ENCODE assay signal across 8 cellular contexts in the genomic region with DNA sequence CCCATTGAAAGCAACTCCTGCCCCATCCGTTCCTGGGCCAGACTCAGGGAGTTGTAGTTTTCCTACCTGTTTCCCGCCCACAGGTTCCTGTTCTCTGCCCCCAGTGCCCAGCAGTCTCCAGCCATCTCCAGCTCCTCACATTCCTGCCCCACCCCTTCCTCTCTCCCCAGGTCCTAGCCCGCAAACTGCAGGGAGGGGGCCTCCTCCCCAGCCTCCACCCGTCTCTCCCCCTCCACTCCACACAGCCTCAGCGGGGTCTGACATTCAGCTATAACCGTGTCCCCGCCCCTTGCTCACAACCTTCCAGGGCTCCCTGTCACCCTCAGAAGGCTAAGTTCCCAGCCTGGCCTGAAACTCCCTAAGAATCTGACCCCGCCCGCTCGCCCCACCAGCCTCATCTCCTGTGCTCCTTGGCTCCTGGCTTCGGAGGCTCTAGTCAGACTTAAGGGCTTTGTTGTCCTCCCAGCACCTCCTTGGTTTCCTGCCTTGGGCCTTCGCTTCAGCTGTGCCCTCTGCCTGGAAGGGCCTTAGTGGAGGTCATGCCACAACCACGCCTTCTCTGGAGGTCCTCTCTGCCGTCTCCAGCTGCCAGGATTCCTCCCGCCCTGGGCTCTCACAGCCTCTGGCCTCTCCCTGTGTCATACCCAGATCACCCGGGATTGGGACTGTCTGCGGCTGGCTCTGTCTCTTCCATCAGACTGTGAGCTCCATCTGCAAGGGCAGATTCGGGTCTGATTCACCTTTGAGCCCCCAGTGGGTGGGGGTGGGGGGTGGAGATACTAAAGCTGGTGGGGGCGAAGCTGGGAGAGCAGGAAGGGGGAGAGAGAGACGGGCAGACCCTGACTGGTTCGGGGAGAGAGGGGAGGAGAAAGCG. TPM values are rescaled to one million over a fixed set of nuclear protein-coding genes. Genes with fewer than 3 reads are reported as not detected.
A peak's percentile ranks its signal among the peaks of the same experiment; 100 is the strongest.
DNase-seq lines count a peak whose midpoint lies in the region; ATAC-seq and TF ChIP-seq lines count a peak whose summit lies in the region.

No MANE protein-coding gene starts in this region.

- no peaks in the 10 kb centered on the region for H3K9me3 ChIP-seq in BLaER1 treated with 17β-estradiol and CSF1 and Interleukin-3, amounts not matched to agents 10 nM and 100 nM (replicated peaks in 1 of 11)
- H3K9me3 ChIP-seq in adipocyte (ENCODE audit: control insufficient read depth, low read length) (no peaks in the 10 kb centered on the region), ovary (no peaks in the 10 kb centered on the region)

- TF ChIP-seq RAD21 in Ishikawa (IDR thresholded peaks at IDR 0.05; ENCODE audit: low read depth), result no peak

- peak; percentile 80 for DNase-seq in adipocyte (ENCODE audit: low read depth)
- peak; percentile 78 for DNase-seq in left cardiac atrium
- peak; percentile 71 to 79 (median 77) for DNase-seq in ovary
- DNase-seq in GM13976 (ENCODE audit: low spot score), result no peak
- DNase-seq in NCI-H1105 treated with DMSO at 0.1 percent for 48 hours (lab: John Stamatoyannopoulos, UW), result no peak

- 4 to 5% (median 4%) methylated on average over 22 of the region's 22 CpGs for WGBS in ovary, 3 donors

- in situ Hi-C loops in GM13976 (cut with MboI; ENCODE audit: low sequenced_read_pairs, unreplicated experiment), result no loop called here

- TF ChIP-seq CTCF in ovary (IDR thresholded peaks at IDR 0.05) (no peak), GM13976 (IDR thresholded peaks at IDR 0.05; ENCODE audit: borderline replicate concordance, control extremely low read depth, extremely low read depth, insufficient read depth, missing control alignments) (no peak)

- peak overlapping the region; percentile 39 to 98 (median 80) for H3K27ac ChIP-seq in BLaER1 treated with 17β-estradiol and CSF1 and Interleukin-3, amounts not matched to agents 10 nM and 100 nM
- peak overlapping the region; percentile 99 for H3K27ac ChIP-seq in ovary

- peaks cover 8 to 23% (median 14%) of the 10 kb centered on the region in 11 experiments; a peak in 20 of 22 replicates for H4K20me1 ChIP-seq in BLaER1 treated with 17β-estradiol and CSF1 and Interleukin-3, amounts not matched to agents 10 nM and 100 nM

- ATAC-seq in left cardiac atrium (peak; percentile 45 to 46), GM21423 (IDR thresholded peaks at IDR 0.05; ENCODE audit: unreplicated experiment) (no peak)

- intact Hi-C loops in left cardiac atrium (cut with DNase I) (loop anchor here in 1 of 2 donors (2.0 kb wide), 1 partner anchor 17 kb away; no protein-coding TSS in a partner anchor), ovary (cut with DNase I) (no loop called here)

- peak overlapping the region; percentile 75 to 99 (median 92) for H3K4me2 ChIP-seq in BLaER1 treated with 17β-estradiol and CSF1 and Interleukin-3, amounts not matched to agents 10 nM and 100 nM

- TF ChIP-seq POLR2A in ovary (IDR thresholded peaks at IDR 0.05), result no peak

- H3K36me3 ChIP-seq in BLaER1 treated with 17β-estradiol and CSF1 and Interleukin-3, amounts not matched to agents 10 nM and 100 nM, result peaks cover 0 to 13% (median 9%) of the 10 kb centered on the region in 11 experiments; a peak in 17 of 22 replicates
- H3K36me3 ChIP-seq in adipocyte (ENCODE audit: control insufficient read depth, insufficient read depth, low read length, severe bottlenecking) (peaks cover 1% of the 10 kb centered on the region), ovary (no peaks in the 10 kb centered on the region)

- peak overlapping the region; percentile 72 to 96 (median 81) for H3K4me3 ChIP-seq in BLaER1 treated with 17β-estradiol and CSF1 and Interleukin-3, amounts not matched to agents 10 nM and 100 nM
- H3K4me3 ChIP-seq in adipocyte (ENCODE audit: low read length) (peak overlapping the region; percentile 86), ovary (peak overlapping the region; percentile 95)

- peak overlapping the region; percentile 73 to 98 (median 84) for H3K9ac ChIP-seq in BLaER1 treated with 17β-estradiol and CSF1 and Interleukin-3, amounts not matched to agents 10 nM and 100 nM
- peak overlapping the region; percentile 92 for H3K9ac ChIP-seq in adipocyte (ENCODE audit: low read length)

- TF ChIP-seq EP300 in Ishikawa (IDR thresholded peaks at IDR 0.05; ENCODE audit: borderline replicate concordance), result peak; percentile 14; the same call in 1 of the 2 replicates
- TF ChIP-seq EP300 in ovary (IDR thresholded peaks at IDR 0.05), result no peak

- peaks cover 33 to 48% (median 39%) of the 10 kb centered on the region in 10 experiments for H3K4me1 ChIP-seq in BLaER1 treated with 17β-estradiol and CSF1 and Interleukin-3, amounts not matched to agents 10 nM and 100 nM
- H3K4me1 ChIP-seq in adipocyte (ENCODE audit: control insufficient read depth, insufficient read depth, low read length) (peaks cover 31% of the 10 kb centered on the region), ovary (ENCODE audit: insufficient read depth) (peaks cover 5% of the 10 kb centered on the region)

- no peaks in the 10 kb centered on the region for H3K27me3 ChIP-seq in BLaER1 treated with 17β-estradiol and CSF1 and Interleukin-3, amounts not matched to agents 10 nM and 100 nM
- H3K27me3 ChIP-seq in adipocyte (replicated peaks; ENCODE audit: control insufficient read depth, insufficient read depth, low read length) (no peaks in the 10 kb centered on the region), ovary (no peaks in the 10 kb centered on the region)

TF ChIP-seq in Ishikawa, 13 proteins besides CTCF, POLR2A, EP300 and RAD21:
- TF ChIP-seq TEAD4 (IDR thresholded peaks at IDR 0.05) (peak; percentile 48), NFIC (IDR thresholded peaks at IDR 0.05) (no peak), TCF12 (IDR thresholded peaks at IDR 0.05; ENCODE audit: low read depth) (peak; percentile 29; the same call in 1 of the 2 replicates), EGR1 (IDR thresholded peaks at IDR 0.05) (peak; percentile 68), ZBTB7A (IDR thresholded peaks at IDR 0.05; ENCODE audit: low read depth) (peak; percentile 66; the same call in 1 of the 2 replicates), CEBPB (IDR thresholded peaks at IDR 0.05) (no peak), CREB1 (IDR thresholded peaks at IDR 0.05; ENCODE audit: low read depth) (no peak), FOXM1 (IDR thresholded peaks at IDR 0.05; ENCODE audit: borderline replicate concordance, low read depth) (no peak)
- TF ChIP-seq, protein P1, sequence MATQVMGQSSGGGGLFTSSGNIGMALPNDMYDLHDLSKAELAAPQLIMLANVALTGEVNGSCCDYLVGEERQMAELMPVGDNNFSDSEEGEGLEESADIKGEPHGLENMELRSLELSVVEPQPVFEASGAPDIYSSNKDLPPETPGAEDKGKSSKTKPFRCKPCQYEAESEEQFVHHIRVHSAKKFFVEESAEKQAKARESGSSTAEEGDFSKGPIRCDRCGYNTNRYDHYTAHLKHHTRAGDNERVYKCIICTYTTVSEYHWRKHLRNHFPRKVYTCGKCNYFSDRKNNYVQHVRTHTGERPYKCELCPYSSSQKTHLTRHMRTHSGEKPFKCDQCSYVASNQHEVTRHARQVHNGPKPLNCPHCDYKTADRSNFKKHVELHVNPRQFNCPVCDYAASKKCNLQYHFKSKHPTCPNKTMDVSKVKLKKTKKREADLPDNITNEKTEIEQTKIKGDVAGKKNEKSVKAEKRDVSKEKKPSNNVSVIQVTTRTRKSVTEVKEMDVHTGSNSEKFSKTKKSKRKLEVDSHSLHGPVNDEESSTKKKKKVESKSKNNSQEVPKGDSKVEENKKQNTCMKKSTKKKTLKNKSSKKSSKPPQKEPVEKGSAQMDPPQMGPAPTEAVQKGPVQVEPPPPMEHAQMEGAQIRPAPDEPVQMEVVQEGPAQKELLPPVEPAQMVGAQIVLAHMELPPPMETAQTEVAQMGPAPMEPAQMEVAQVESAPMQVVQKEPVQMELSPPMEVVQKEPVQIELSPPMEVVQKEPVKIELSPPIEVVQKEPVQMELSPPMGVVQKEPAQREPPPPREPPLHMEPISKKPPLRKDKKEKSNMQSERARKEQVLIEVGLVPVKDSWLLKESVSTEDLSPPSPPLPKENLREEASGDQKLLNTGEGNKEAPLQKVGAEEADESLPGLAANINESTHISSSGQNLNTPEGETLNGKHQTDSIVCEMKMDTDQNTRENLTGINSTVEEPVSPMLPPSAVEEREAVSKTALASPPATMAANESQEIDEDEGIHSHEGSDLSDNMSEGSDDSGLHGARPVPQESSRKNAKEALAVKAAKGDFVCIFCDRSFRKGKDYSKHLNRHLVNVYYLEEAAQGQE (IDR thresholded peaks at IDR 0.05; ENCODE audit: low read depth), result no peak

RNA-seq across cellular contexts. Expression of gene SPACA6, which starts 5.1 kb away (rescaled TPM):
- total RNA-seq in left cardiac atrium (10 to 100 TPM; 11.7 to 17.1 TPM), ovary (10 to 100 TPM; 30.3 to 93.2 (median 50.3) TPM)
- polyA plus RNA-seq in ovary, result 10 to 100 TPM in 1 of 2 donors, 1 to 10 TPM in 1; 6.4 to 27.4 TPM

RNA-seq across cellular contexts. Expression of gene HAS1, which starts 35.8 kb away (rescaled TPM):
- total RNA-seq in left cardiac atrium (1 to 10 TPM; 7.2 to 8.7 TPM), ovary (100 to 1,000 TPM in 1 of 7 donors, 10 to 100 TPM in 3, 1 to 10 TPM in 3; 1.8 to 385 (median 15.3) TPM)
- 1 to 10 TPM; 1.0 to 7.5 TPM for polyA plus RNA-seq in ovary

RNA-seq across cellular contexts. Expression of gene SIGLEC14, which starts 41.4 kb away (rescaled TPM):
- total RNA-seq in left cardiac atrium, result 1 to 10 TPM; 1.2 to 4.2 TPM
- 1 to 10 TPM in 3 of 7 donors, under 1 TPM in 3, not detected in 1; 0.11 to 4.1 (median 1.0) TPM for total RNA-seq in ovary
- under 1 TPM in 1 of 2 donors, not detected in 1; 0.27 TPM for polyA plus RNA-seq in ovary

RNA-seq across cellular contexts. Expression of gene SIGLEC5, which starts 57.8 kb away (rescaled TPM):
- under 1 TPM; 0.71 to 0.81 TPM for total RNA-seq in left cardiac atrium
- under 1 TPM in 4 of 7 donors, not detected in 3; 0.13 to 0.69 (median 0.56) TPM for total RNA-seq in ovary
- under 1 TPM in 1 of 2 donors, not detected in 1; 0.13 TPM for polyA plus RNA-seq in ovary

Comparison
In these comparisons a context has a peak if more than half of its experiments do, and no peak if none do; other contexts are left out.
1. DNase-seq: peak in adipocyte (single experiment), left cardiac atrium (single experiment) and ovary (5 of 5); none in GM13976 (single experiment) and NCI-H1105 treated with DMSO at 0.1 percent for 48 hours (single experiment).
2. Peak in every context shown above with its lines, with median percentiles within 50 percentile points of each other: H3K4me3 ChIP-seq.